12 cellular contexts compared by ENCODE assay signal in the genomic region with DNA sequence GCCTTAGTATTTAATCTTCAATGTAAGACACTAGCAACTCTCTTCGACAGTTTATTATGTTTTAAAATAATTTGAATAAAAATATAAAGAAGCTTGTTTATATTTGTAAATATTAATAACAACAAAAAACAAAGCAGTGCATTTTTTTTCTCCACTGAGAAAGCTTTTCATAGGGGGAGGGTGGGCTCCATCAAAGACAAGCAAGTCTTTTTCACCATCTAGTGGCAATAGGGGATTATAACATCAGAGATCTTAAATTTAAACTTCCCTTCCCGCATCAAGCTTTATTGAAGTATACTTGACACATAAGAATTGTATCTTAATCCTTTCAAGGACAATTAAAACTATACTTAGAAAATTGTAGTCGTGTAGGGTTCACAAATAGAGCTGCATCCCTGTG. TPM values are rescaled to one million over a fixed set of nuclear protein-coding genes. Genes with fewer than 3 reads are reported as not detected.
DNase-seq lines count a peak whose midpoint lies in the region; ATAC-seq and TF ChIP-seq lines count a peak whose summit lies in the region.
"Had no signal": no experiment of that assay in that cellular context is flagged by ENCODE, and none has a peak within 500 bp of the region (broad histone marks: within the 10 kb centered on the region; RNA-seq: fewer than 3 reads in every experiment).

No MANE protein-coding gene starts in this region.

- peak; percentile 28; the same call in 1 of the 2 replicates for TF ChIP-seq CTCF in Panc1 (IDR thresholded peaks at IDR 0.05)
- TF ChIP-seq CTCF in glutamatergic neuron (IDR thresholded peaks at IDR 0.05; ENCODE audit: partially characterized antibody, unreplicated experiment): peak; percentile 59
- TF ChIP-seq CTCF in ovary (IDR thresholded peaks at IDR 0.05): no peak

- CTCF ChIA-PET in Panc1 (lab: Charles Lee): no interaction called here

- no peaks in the 10 kb centered on the region for H3K9me3 Mint-ChIP-seq in glutamatergic neuron (ENCODE audit: unreplicated experiment)
- H3K9me3 Mint-ChIP-seq: stimulated activated naive CD8-positive, alpha-beta T cell treated with anti-CD3 and anti-CD28 coated beads, Interleukin-15, amount 100 ng/mL, for 72 hours had no signal

- H3K36me3 ChIP-seq in Panc1 (ENCODE audit: control insufficient read depth, insufficient read depth, low read length) (no peaks in the 10 kb centered on the region), ovary (no peaks in the 10 kb centered on the region)

- H3K36me3 Mint-ChIP-seq in glutamatergic neuron (ENCODE audit: unreplicated experiment): no peaks in the 10 kb centered on the region

- no peaks in the 10 kb centered on the region for H3K9me3 ChIP-seq in Panc1 (ENCODE audit: control insufficient read depth, insufficient read depth, low read depth, low read length)
- H3K9me3 ChIP-seq in ovary: no peaks in the 10 kb centered on the region

- intact Hi-C loops in Panc1 (cut with micrococcal nuclease; ENCODE audit: unreplicated experiment) (loop anchor here (5.0 kb wide), 1 partner anchor 187 kb away; no protein-coding TSS in a partner anchor), ovary (cut with DNase I) (no loop called here)

- in situ Hi-C loops in Panc1 (cut with HindIII; ENCODE audit: low pct_unique_long_range_greater_than_20kb, low sequenced_read_pairs): no loop called here

- H3K27ac ChIP-seq in Panc1 (ENCODE audit: low read length): no peak overlapping the region
- no peak overlapping the region for H3K27ac ChIP-seq in ovary

- TF ChIP-seq POLR2A in ovary (IDR thresholded peaks at IDR 0.05): no peak

- 19 to 47% (median 19%) methylated on average over 3 of the region's 3 CpGs for WGBS in ovary, 3 donors

- peak; percentile 40 for DNase-seq in COR-L47 (lab: John Stamatoyannopoulos, UW)
- peak; percentile 21 for DNase-seq in HuH-7.5 (ENCODE audit: low spot score)
- DNase-seq in Panc1 (ENCODE audit: low read depth, low spot score): no peak
- DNase-seq in glutamatergic neuron: no peak
- DNase-seq in stimulated activated CD4-positive, alpha-beta T cell treated with anti-CD3 and anti-CD28 coated beads, Interleukin-4, amount 100 ng/mL, for 4 hours: no peak
- no peak for DNase-seq in activated effector memory CD4-positive, alpha-beta T cell treated with anti-CD3 and anti-CD28 coated beads, Interleukin-2, amount 50 U/mL, for 16 hours
- no peak for DNase-seq in ovary
- no peak for DNase-seq in activated CD8-positive, alpha-beta memory T cell treated with anti-CD3 and anti-CD28 coated beads for 24 hours
- DNase-seq: activated CD8-positive, alpha-beta memory T cell treated with anti-CD3 and anti-CD28 coated beads, Interleukin-2, amount 50 U/mL, for 48 hours; DMS79; stimulated activated naive CD8-positive, alpha-beta T cell treated with anti-CD3 and anti-CD28 coated beads, Interleukin-15, amount 100 ng/mL, for 72 hours had no signal

- ATAC-seq in Panc1: no peak
- ATAC-seq: sciatic nerve; stimulated activated naive CD8-positive, alpha-beta T cell treated with anti-CD3 and anti-CD28 coated beads, Interleukin-15, amount 100 ng/mL, for 72 hours had no signal

- no peak overlapping the region for H3K27ac Mint-ChIP-seq in glutamatergic neuron (ENCODE audit: unreplicated experiment)
- H3K27ac Mint-ChIP-seq: stimulated activated naive CD8-positive, alpha-beta T cell treated with anti-CD3 and anti-CD28 coated beads, Interleukin-15, amount 100 ng/mL, for 72 hours had no signal

- H3K4me3 ChIP-seq in Panc1 (ENCODE audit: low read depth in 2 of 2, low read length in 2 of 2): no peak overlapping the region
- no peak overlapping the region for H3K4me3 ChIP-seq in ovary

- POLR2A ChIA-PET in Panc1 (lab: Charles Lee): no interaction called here

- H3K4me1 Mint-ChIP-seq in glutamatergic neuron (ENCODE audit: low read depth, unreplicated experiment): no peaks in the 10 kb centered on the region
- H3K4me1 Mint-ChIP-seq: stimulated activated naive CD8-positive, alpha-beta T cell treated with anti-CD3 and anti-CD28 coated beads, Interleukin-15, amount 100 ng/mL, for 72 hours had no signal

- H3K4me1 ChIP-seq in Panc1 (ENCODE audit: control insufficient read depth, insufficient read depth, low read length) (no peaks in the 10 kb centered on the region), ovary (ENCODE audit: insufficient read depth) (no peaks in the 10 kb centered on the region)

- no peak overlapping the region for H3K4me3 Mint-ChIP-seq in glutamatergic neuron (ENCODE audit: unreplicated experiment)
- H3K4me3 Mint-ChIP-seq: stimulated activated naive CD8-positive, alpha-beta T cell treated with anti-CD3 and anti-CD28 coated beads, Interleukin-15, amount 100 ng/mL, for 72 hours had no signal

- H3K27me3 Mint-ChIP-seq in glutamatergic neuron (ENCODE audit: unreplicated experiment): no peaks in the 10 kb centered on the region
- H3K27me3 Mint-ChIP-seq: stimulated activated naive CD8-positive, alpha-beta T cell treated with anti-CD3 and anti-CD28 coated beads, Interleukin-15, amount 100 ng/mL, for 72 hours had no signal

- no peaks in the 10 kb centered on the region for H3K27me3 ChIP-seq in Panc1 (ENCODE audit: control insufficient read depth, insufficient read depth, low read length)
- H3K27me3 ChIP-seq in ovary: no peaks in the 10 kb centered on the region

- BruUV-seq in Panc1 (replicated peaks; lab: Mats Ljungman, UMichigan): no TSS peak

- no peak for TF ChIP-seq EP300 in ovary (IDR thresholded peaks at IDR 0.05)

RNA-seq across cellular contexts. Expression of gene OR13F1, which starts 9.3 kb away (rescaled TPM):
- not detected for total RNA-seq in Panc1 (2021; ENCODE audit: unreplicated experiment)
- not detected for polyA plus RNA-seq in Panc1 (2012; ENCODE audit: insufficient read length)
- total RNA-seq in glutamatergic neuron (ENCODE audit: unreplicated experiment): not detected
- not detected for total RNA-seq in ovary
- not detected for polyA plus RNA-seq in ovary
- total RNA-seq: sciatic nerve had no signal

RNA-seq across cellular contexts. Expression of gene OR13C4, which starts 32.2 kb away (rescaled TPM):
- total RNA-seq in Panc1 (2021; ENCODE audit: unreplicated experiment) (not detected), glutamatergic neuron (ENCODE audit: unreplicated experiment) (not detected), ovary (not detected)
- not detected for polyA plus RNA-seq in Panc1 (2012; ENCODE audit: insufficient read length)
- not detected for polyA plus RNA-seq in ovary
- total RNA-seq: sciatic nerve had no signal

RNA-seq across cellular contexts. Expression of gene OR13C3, which starts 41.8 kb away (rescaled TPM):
- not detected for total RNA-seq in Panc1 (2021; ENCODE audit: unreplicated experiment)
- polyA plus RNA-seq in Panc1 (2012; ENCODE audit: insufficient read length): not detected
- total RNA-seq in glutamatergic neuron (ENCODE audit: unreplicated experiment): not detected
- not detected for total RNA-seq in ovary
- not detected for polyA plus RNA-seq in ovary
- total RNA-seq: sciatic nerve had no signal

Comparison
In these comparisons a context has a peak if more than half of its experiments do, and no peak if none do; other contexts are left out.
1. DNase-seq: peak in COR-L47 (single experiment) and HuH-7.5 (single experiment); none in Panc1 (single experiment), glutamatergic neuron (single experiment), stimulated activated CD4-positive, alpha-beta T cell treated with anti-CD3 and anti-CD28 coated beads, Interleukin-4, amount 100 ng/mL, for 4 hours (0 of 2), activated effector memory CD4-positive, alpha-beta T cell treated with anti-CD3 and anti-CD28 coated beads, Interleukin-2, amount 50 U/mL, for 16 hours (single experiment), ovary (0 of 5) and activated CD8-positive, alpha-beta memory T cell treated with anti-CD3 and anti-CD28 coated beads for 24 hours (single experiment).
2. CTCF ChIP-seq: peak in Panc1 (single experiment) and glutamatergic neuron (single experiment); none in ovary (0 of 3).